ENCODE assay signal across 13 cellular contexts in genomic region chr2:226742346-226742745, GRCh38. TPM values are rescaled to one million over a fixed set of nuclear protein-coding genes. Genes with fewer than 3 reads are reported as not detected.
DNase-seq lines count a peak whose midpoint lies in the region; ATAC-seq and TF ChIP-seq lines count a peak whose summit lies in the region.
"Had no signal": no experiment of that assay in that cellular context is flagged by ENCODE, and none has a peak within 500 bp of the region (broad histone marks: within the 10 kb centered on the region; RNA-seq: fewer than 3 reads in every experiment).

No MANE protein-coding gene starts in this region.

- no peaks in the 10 kb centered on the region for H3K9me3 ChIP-seq in RWPE2 (ENCODE audit: severe bottlenecking)
- no peaks in the 10 kb centered on the region for H3K9me3 ChIP-seq in muscle layer of duodenum (ENCODE audit: control insufficient read depth in 1 of 2, low read length in 2 of 2)

- DNase-seq in RWPE2 (ENCODE audit: low spot score) (no peak), fibroblast of gingiva (ENCODE audit: low read depth) (peak; percentile 83), epidermal melanocyte (ENCODE audit: insufficient read length, low spot score) (no peak), DMS79 treated with DMSO at 0.1 percent for 48 hours (lab: John Stamatoyannopoulos, UW) (no peak)
- no peak for DNase-seq in activated CD8-positive, alpha-beta memory T cell treated with anti-CD3 and anti-CD28 coated beads for 24 hours
- no peak for DNase-seq in stimulated activated effector memory CD8-positive, alpha-beta T cell treated with anti-CD3 and anti-CD28 coated beads, Interleukin-12 subunit alpha, Interleukin-12 subunit beta, amount 100 ng/mL, for 72 hours (ENCODE audit: low spot score in 2 of 2)
- DNase-seq: activated B cell treated with CpG ODN at 0.5 μM for 24 hours, NCI-H1930, RPMI8226 had no signal

- no peak overlapping the region for H3K4me3 Mint-ChIP-seq in stimulated activated effector memory CD8-positive, alpha-beta T cell treated with anti-CD3 and anti-CD28 coated beads, Interleukin-12 subunit alpha, Interleukin-12 subunit beta, amount 100 ng/mL, for 72 hours
- H3K4me3 Mint-ChIP-seq: activated B cell treated with CpG ODN at 0.5 μM for 24 hours; activated T-helper 1 cell treated with anti-CD3 and anti-CD28 coated beads, Interleukin-12 subunit alpha, Interleukin-12 subunit beta, Interleukin-2, Interleukin-4 antibody, amounts not matched to agents 30 ng/mL and 10 ng/mL and 1 ng/mL, durations not matched to agents 14 hours and 24 hours and 36 hours had no signal

- H3K27ac ChIP-seq in RWPE2 (ENCODE audit: poor library complexity, severe bottlenecking): peak overlapping the region; percentile 15
- peak overlapping the region; percentile 58 for H3K27ac ChIP-seq in muscle layer of duodenum (ENCODE audit: low read length)
- H3K27ac ChIP-seq in temporal lobe (ENCODE audit: low read depth, low read length): peak overlapping the region; percentile 22

- H3K27ac Mint-ChIP-seq in stimulated activated effector memory CD8-positive, alpha-beta T cell treated with anti-CD3 and anti-CD28 coated beads, Interleukin-12 subunit alpha, Interleukin-12 subunit beta, amount 100 ng/mL, for 72 hours: no peak overlapping the region
- H3K27ac Mint-ChIP-seq: activated B cell treated with CpG ODN at 0.5 μM for 24 hours had no signal

- H3K36me3 ChIP-seq in RWPE2 (ENCODE audit: low read depth) (peaks cover 56% of the 10 kb centered on the region), muscle layer of duodenum (ENCODE audit: control insufficient read depth in 1 of 2, insufficient read depth in 2 of 2, low read length in 2 of 2) (no peaks in the 10 kb centered on the region)

- H3K4me3 ChIP-seq in RWPE2 (ENCODE audit: severe bottlenecking): no peak overlapping the region
- peak overlapping the region in 1 of 2 donors; percentile 6 for H3K4me3 ChIP-seq in muscle layer of duodenum (ENCODE audit: low read depth in 1 of 2, low read length in 2 of 2)
- H3K4me3 ChIP-seq: dorsolateral prefrontal cortex had no signal

- H3K36me3 Mint-ChIP-seq in stimulated activated effector memory CD8-positive, alpha-beta T cell treated with anti-CD3 and anti-CD28 coated beads, Interleukin-12 subunit alpha, Interleukin-12 subunit beta, amount 100 ng/mL, for 72 hours: no peaks in the 10 kb centered on the region

- H3K4me1 ChIP-seq in RWPE2 (ENCODE audit: insufficient read depth, poor library complexity, severe bottlenecking): peaks cover 11% of the 10 kb centered on the region
- peaks cover 25 to 28% of the 10 kb centered on the region in 2 donors for H3K4me1 ChIP-seq in muscle layer of duodenum (ENCODE audit: control insufficient read depth in 1 of 2, insufficient read depth in 2 of 2, low read length in 2 of 2)

- peaks cover 3% of the 10 kb centered on the region for H3K9me3 Mint-ChIP-seq in stimulated activated effector memory CD8-positive, alpha-beta T cell treated with anti-CD3 and anti-CD28 coated beads, Interleukin-12 subunit alpha, Interleukin-12 subunit beta, amount 100 ng/mL, for 72 hours
- H3K9me3 Mint-ChIP-seq: activated B cell treated with CpG ODN at 0.5 μM for 24 hours; activated T-helper 1 cell treated with anti-CD3 and anti-CD28 coated beads, Interleukin-12 subunit alpha, Interleukin-12 subunit beta, Interleukin-2, Interleukin-4 antibody, amounts not matched to agents 30 ng/mL and 10 ng/mL and 1 ng/mL, durations not matched to agents 14 hours and 24 hours and 36 hours had no signal

- H3K4me1 Mint-ChIP-seq in stimulated activated effector memory CD8-positive, alpha-beta T cell treated with anti-CD3 and anti-CD28 coated beads, Interleukin-12 subunit alpha, Interleukin-12 subunit beta, amount 100 ng/mL, for 72 hours: no peaks in the 10 kb centered on the region

- TF ChIP-seq CTCF in RWPE2 (IDR thresholded peaks at IDR 0.05; ENCODE audit: poor library complexity, severe bottlenecking): no peak

- H3K27me3 ChIP-seq in RWPE2 (ENCODE audit: insufficient read depth, poor library complexity, severe bottlenecking): no peaks in the 10 kb centered on the region
- no peaks in the 10 kb centered on the region for H3K27me3 ChIP-seq in muscle layer of duodenum (ENCODE audit: low read depth, low read length)
- H3K27me3 ChIP-seq: dorsolateral prefrontal cortex had no signal

- no peak for ATAC-seq in RWPE2 (ENCODE audit: low read depth)
- ATAC-seq in stimulated activated effector memory CD8-positive, alpha-beta T cell treated with anti-CD3 and anti-CD28 coated beads, Interleukin-12 subunit alpha, Interleukin-12 subunit beta, amount 100 ng/mL, for 72 hours: no peak

RNA-seq across cellular contexts. Expression of gene IRS1, which starts 57.3 kb away (rescaled TPM):
- total RNA-seq in temporal lobe: 14.3 TPM
